8 cellular contexts compared by ENCODE assay signal in genomic region chr17:29180051-29180787, GRCh38. TPM values are rescaled to one million over a fixed set of nuclear protein-coding genes. Genes with fewer than 3 reads are reported as not detected.
DNase-seq lines count a peak whose midpoint lies in the region; TF ChIP-seq lines count a peak whose summit lies in the region.

Gene MYO18A (minus strand): TSS chr17:29180398. CDS start chr17:29166940, 13,458 bp downstream.

- H3K27me3 ChIP-seq in left ventricle myocardium inferior (ENCODE audit: low read depth) (no peaks in the 10 kb centered on the region), prostate gland (replicated peaks; ENCODE audit: insufficient read depth) (no peaks in the 10 kb centered on the region)

- H3K9me3 ChIP-seq in left ventricle myocardium inferior (replicated peaks) (no peaks in the 10 kb centered on the region), prostate gland (no peaks in the 10 kb centered on the region)

- TF ChIP-seq CTCF in left ventricle myocardium inferior (IDR thresholded peaks at IDR 0.05; ENCODE audit: borderline replicate concordance) (peak; percentile 92), prostate gland (IDR thresholded peaks at IDR 0.05) (peak; percentile 51 to 98 (median 82))

- intact Hi-C loops in left ventricle myocardium inferior (cut with micrococcal nuclease) (loop anchor here (5.0 kb wide), 1 partner anchor 38 kb away; no protein-coding TSS in a partner anchor), prostate gland (cut with DNase I) (loop anchor here (2.0 kb wide), 1 partner anchor 31 kb away; no protein-coding TSS in a partner anchor)

- peak within 1 kb of the TSS; percentile 81 for H3K4me3 ChIP-seq in left ventricle myocardium inferior
- peak within 1 kb of the TSS; percentile 44 to 49 for H3K4me3 ChIP-seq in prostate gland

- TF ChIP-seq POLR2A in prostate gland (IDR thresholded peaks at IDR 0.05): peak; percentile 49

- peaks cover 18% of the 10 kb centered on the region for H3K27me3 Mint-ChIP-seq in T-helper 1 cell treated with Interleukin-12 subunit alpha and Interleukin-12 subunit beta and Interleukin-4 antibody, amounts not matched to agents 30 μg/mL and 1 μg/mL, for 36 hours (ENCODE audit: low read depth)

- peak within 1 kb of the TSS; percentile 92 for H3K27ac ChIP-seq in left ventricle myocardium inferior (replicated peaks)
- peak within 1 kb of the TSS; percentile 82 to 88 for H3K27ac ChIP-seq in prostate gland

- DNase-seq in GDM1 (lab: John Stamatoyannopoulos, UW) (peak; percentile 69), HCEC 1CT (peak; percentile 78), MV-4-11 (lab: John Stamatoyannopoulos, UW) (peak; percentile 57), amniotic epithelial cell (ENCODE audit: low read depth) (peak; percentile 63), left ventricle myocardium inferior (peak; percentile 80), prostate gland (ENCODE audit: low spot score) (peak; percentile 64), ureter (ENCODE audit: low spot score) (peak; percentile 80)

- H3K36me3 Mint-ChIP-seq in T-helper 1 cell treated with Interleukin-12 subunit alpha and Interleukin-12 subunit beta and Interleukin-4 antibody, amounts not matched to agents 30 μg/mL and 1 μg/mL, for 36 hours (ENCODE audit: low read depth): no peaks in the 10 kb centered on the region

- H3K4me3 Mint-ChIP-seq in T-helper 1 cell treated with Interleukin-12 subunit alpha and Interleukin-12 subunit beta and Interleukin-4 antibody, amounts not matched to agents 30 μg/mL and 1 μg/mL, for 36 hours: peak within 1 kb of the TSS; percentile 53

- no peaks in the 10 kb centered on the region for H3K9me3 Mint-ChIP-seq in T-helper 1 cell treated with Interleukin-12 subunit alpha and Interleukin-12 subunit beta and Interleukin-4 antibody, amounts not matched to agents 30 μg/mL and 1 μg/mL, for 36 hours

- H3K27ac Mint-ChIP-seq in T-helper 1 cell treated with Interleukin-12 subunit alpha and Interleukin-12 subunit beta and Interleukin-4 antibody, amounts not matched to agents 30 μg/mL and 1 μg/mL, for 36 hours: no peak within 1 kb of the TSS

- WGBS in prostate gland: under 1% methylated on average over 54 of the region's 75 CpGs

- peaks cover 31% of the 10 kb centered on the region for H3K4me1 Mint-ChIP-seq in T-helper 1 cell treated with Interleukin-12 subunit alpha and Interleukin-12 subunit beta and Interleukin-4 antibody, amounts not matched to agents 30 μg/mL and 1 μg/mL, for 36 hours (ENCODE audit: low read depth)

- no peaks in the 10 kb centered on the region for H3K36me3 ChIP-seq in left ventricle myocardium inferior
- no peaks in the 10 kb centered on the region for H3K36me3 ChIP-seq in prostate gland

- peaks cover 57% of the 10 kb centered on the region for H3K4me1 ChIP-seq in left ventricle myocardium inferior
- peaks cover 10% of the 10 kb centered on the region for H3K4me1 ChIP-seq in prostate gland (replicated peaks)

RNA-seq across cellular contexts. Expression of gene MYO18A, which starts in this region (rescaled TPM):
- total RNA-seq in left ventricle myocardium inferior (397 TPM), prostate gland (10 to 100 TPM; 34.6 to 80.5 TPM), ureter (74.5 TPM)

Comparison
In these comparisons a context has a peak if more than half of its experiments do, and no peak if none do; other contexts are left out.
1. Peak in every context shown above with its lines: DNase-seq, H3K4me3 ChIP-seq and H3K27ac ChIP-seq.